ENCODE assay signal across 23 cellular contexts in genomic region chr17:17788967-17789366, GRCh38.
"Had no signal": no experiment of that assay in that cellular context is flagged by ENCODE, and none has a peak within 500 bp of the region (broad histone marks: within the 10 kb centered on the region; RNA-seq: fewer than 3 reads in every experiment).

No MANE protein-coding gene starts in this region.

- H3K4me3 ChIP-seq: adrenal gland, ascending aorta, esophagus muscularis mucosa, mucosa of descending colon, right atrium auricular region, smooth muscle cell, suprapubic skin, tibial artery had no signal

- H3K27me3 Mint-ChIP-seq: activated CD4-positive, alpha-beta memory T cell treated with anti-CD3 and anti-CD28 coated beads for 36 hours; activated naive CD8-positive, alpha-beta T cell treated with anti-CD3 and anti-CD28 coated beads for 36 hours had no signal

- H3K27me3 ChIP-seq: adrenal gland, ascending aorta, brain microvascular endothelial cell, esophagus muscularis mucosa, right atrium auricular region, suprapubic skin, tibial artery had no signal

- ATAC-seq: activated T-cell treated with anti-CD3 and anti-CD28 coated beads, Interleukin-2, amount 50 U/mL, for 4 hours; left ventricle myocardium superior; mucosa of descending colon had no signal

- H3K4me2 ChIP-seq: smooth muscle cell had no signal

- H3K27ac Mint-ChIP-seq: activated CD4-positive, alpha-beta memory T cell treated with anti-CD3 and anti-CD28 coated beads for 36 hours; activated naive CD8-positive, alpha-beta T cell treated with anti-CD3 and anti-CD28 coated beads for 36 hours had no signal

- H3K9me3 ChIP-seq: adrenal gland, ascending aorta, esophagus muscularis mucosa, mucosa of descending colon, right atrium auricular region, suprapubic skin, tibial artery had no signal

- H3K4me3 Mint-ChIP-seq: activated CD4-positive, alpha-beta memory T cell treated with anti-CD3 and anti-CD28 coated beads for 36 hours; activated naive CD8-positive, alpha-beta T cell treated with anti-CD3 and anti-CD28 coated beads for 36 hours; activated T-cell treated with anti-CD3 and anti-CD28 coated beads, Interleukin-2, amount 50 U/mL, for 4 hours had no signal

- H3K9me3 Mint-ChIP-seq: activated CD4-positive, alpha-beta memory T cell treated with anti-CD3 and anti-CD28 coated beads for 36 hours; activated naive CD8-positive, alpha-beta T cell treated with anti-CD3 and anti-CD28 coated beads for 36 hours; activated T-cell treated with anti-CD3 and anti-CD28 coated beads, Interleukin-2, amount 50 U/mL, for 4 hours had no signal

- H3K27ac ChIP-seq: ascending aorta, brain microvascular endothelial cell, right atrium auricular region, suprapubic skin, tibial artery had no signal

- DNase-seq: activated CD4-positive, alpha-beta memory T cell treated with anti-CD3 and anti-CD28 coated beads for 36 hours; activated CD4-positive, alpha-beta T cell treated with anti-CD3 and anti-CD28 coated beads for 48 hours; activated CD4-positive, CD25-positive, alpha-beta regulatory T cell; activated naive CD4-positive, alpha-beta T cell; activated naive CD8-positive, alpha-beta T cell treated with anti-CD3 and anti-CD28 coated beads for 36 hours; activated T-cell treated with anti-CD3 and anti-CD28 coated beads, Interleukin-2, amount 50 U/mL, for 4 hours; adrenal gland; brain microvascular endothelial cell; cortex of kidney; foreskin melanocyte; left ventricle myocardium superior; mucosa of descending colon; occipital lobe; stimulated activated CD4-positive, alpha-beta T cell treated with anti-CD3 and anti-CD28 coated beads, Interleukin-15, amount 100 ng/mL, for 24 hours; stimulated activated CD4-positive, alpha-beta T cell treated with anti-CD3 and anti-CD28 coated beads, Interleukin-2, amount 100 ng/mL, for 24 hours; stimulated activated naive CD4-positive, alpha-beta T cell; T-helper 1 cell; tibial artery had no signal
